ENCODE assay signal across 19 cellular contexts in the genomic region with DNA sequence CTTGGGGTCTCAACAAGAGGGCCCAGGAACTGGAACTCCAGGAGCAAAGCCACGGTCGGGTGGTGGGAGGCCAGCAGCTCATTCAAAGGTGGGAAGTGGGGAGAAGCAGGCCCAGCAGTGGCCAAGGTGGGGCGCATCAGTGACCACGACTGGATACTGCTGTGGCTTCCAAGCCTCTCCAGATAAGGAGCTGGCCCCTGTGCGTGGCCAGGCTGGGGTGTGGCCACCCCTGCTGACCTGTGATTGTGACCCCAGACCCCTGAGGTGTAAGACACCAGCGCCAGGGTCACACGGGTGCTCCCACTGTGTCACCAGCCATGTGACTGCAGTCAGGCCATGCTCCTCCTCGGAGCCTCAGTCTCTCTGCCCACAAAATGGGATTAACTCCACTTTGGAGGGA. TPM values are rescaled to one million over a fixed set of nuclear protein-coding genes. Genes with fewer than 3 reads are reported as not detected.
DNase-seq lines count a peak whose midpoint lies in the region; ATAC-seq and TF ChIP-seq lines count a peak whose summit lies in the region.
"Had no signal": no experiment of that assay in that cellular context is flagged by ENCODE, and none has a peak within 500 bp of the region (broad histone marks: within the 10 kb centered on the region; RNA-seq: fewer than 3 reads in every experiment).

No MANE protein-coding gene starts in this region.

- H3K36me3 ChIP-seq in heart right ventricle (peaks cover 0 to 6% (median 0%) of the 10 kb centered on the region in 9 donors), rectal smooth muscle tissue (ENCODE audit: control insufficient read depth, insufficient read depth, low read length) (no peaks in the 10 kb centered on the region), vagina (no peaks in the 10 kb centered on the region)
- H3K36me3 ChIP-seq in effector memory CD4-positive, alpha-beta T cell (ENCODE audit: control insufficient read depth, insufficient read depth, low read length) = no peaks in the 10 kb centered on the region
- H3K36me3 ChIP-seq: HAP-1 had no signal

- TF ChIP-seq CTCF in heart right ventricle (IDR thresholded peaks at IDR 0.05) (no peak), vagina (IDR thresholded peaks at IDR 0.05) (no peak)

- H3K9ac ChIP-seq in rectal smooth muscle tissue (ENCODE audit: low read length) = no peak overlapping the region

- intact Hi-C loops in heart right ventricle (cut with DNase I) = no loop called here
- intact Hi-C loops in left cardiac atrium (cut with DNase I) = no loop called here
- intact Hi-C loops in vagina (cut with DNase I) = no loop called here

- H3K27ac ChIP-seq in heart right ventricle (peak overlapping the region; percentile 85 to 97 (median 94)), rectal smooth muscle tissue (ENCODE audit: low read depth, low read length) (peak overlapping the region; percentile 94), vagina (peak overlapping the region; percentile 87)
- no peak overlapping the region for H3K27ac ChIP-seq in effector memory CD4-positive, alpha-beta T cell (ENCODE audit: insufficient read depth, low read length, poor library complexity, severe bottlenecking)

- H3K4me3 ChIP-seq in heart right ventricle (no peak overlapping the region), rectal smooth muscle tissue (ENCODE audit: low read length) (no peak overlapping the region), vagina (no peak overlapping the region)
- H3K4me3 ChIP-seq in effector memory CD4-positive, alpha-beta T cell (ENCODE audit: insufficient read depth, low read depth, low read length, poor library complexity, severe bottlenecking) = no peak overlapping the region
- H3K4me3 ChIP-seq: HAP-1 had no signal

- TF ChIP-seq POLR2A in erythroblast (IDR thresholded peaks at IDR 0.05; ENCODE audit: low read length) (no peak), vagina (IDR thresholded peaks at IDR 0.05) (no peak)

- DNase-seq in heart right ventricle = no peak
- no peak for DNase-seq in left cardiac atrium
- DNase-seq in erythroblast (lab: John Stamatoyannopoulos, UW) = peak; percentile 20 to 52
- DNase-seq in vagina (ENCODE audit: extremely low spot score in 2 of 2) = no peak
- DNase-seq in NCI-H1048 (lab: John Stamatoyannopoulos, UW) = no peak
- no peak for DNase-seq in effector memory CD4-positive, alpha-beta T cell
- DNase-seq in HUDEP-2 (lab: John Stamatoyannopoulos, UW; ENCODE audit: unreplicated experiment in 76 of 76) = no peak
- DNase-seq: COR-L47, IMR-90, Kasumi-1, NCI-H1930, NCI-H2171 treated with DMSO at 0.1 percent for 48 hours, NCI-H82, SHP77 treated with DMSO at 0.1 percent for 48 hours had no signal

- no peaks in the 10 kb centered on the region for H3K27me3 ChIP-seq in heart right ventricle
- no peaks in the 10 kb centered on the region for H3K27me3 ChIP-seq in rectal smooth muscle tissue (ENCODE audit: control insufficient read depth, insufficient read depth, low read length)
- no peaks in the 10 kb centered on the region for H3K27me3 ChIP-seq in vagina
- H3K27me3 ChIP-seq in effector memory CD4-positive, alpha-beta T cell (replicated peaks; ENCODE audit: control insufficient read depth, insufficient read depth, low read length, poor library complexity, severe bottlenecking) = no peaks in the 10 kb centered on the region

- ATAC-seq in heart right ventricle (no peak), left cardiac atrium (no peak)
- ATAC-seq: Panc1 had no signal

- H3K4me1 ChIP-seq in heart right ventricle (peaks cover 40 to 98% (median 82%) of the 10 kb centered on the region in 9 donors), rectal smooth muscle tissue (ENCODE audit: control insufficient read depth, insufficient read depth, low read length) (peaks cover 24% of the 10 kb centered on the region), vagina (peaks cover 94% of the 10 kb centered on the region)
- no peaks in the 10 kb centered on the region for H3K4me1 ChIP-seq in effector memory CD4-positive, alpha-beta T cell (ENCODE audit: control insufficient read depth, insufficient read depth, low read length, poor library complexity, severe bottlenecking)

- H3K9me3 ChIP-seq in heart right ventricle (no peaks in the 10 kb centered on the region), vagina (no peaks in the 10 kb centered on the region)
- H3K9me3 ChIP-seq in effector memory CD4-positive, alpha-beta T cell (ENCODE audit: control insufficient read depth, low read length) = no peaks in the 10 kb centered on the region
- H3K9me3 ChIP-seq: HAP-1 had no signal

- 74 to 81% methylated on average over 8 of the region's 8 CpGs for WGBS in heart right ventricle, 2 donors

RNA-seq across cellular contexts. Expression of gene A4GALT, which starts 20.3 kb away (rescaled TPM):
- 100 to 1,000 TPM in 2 of 10 donors, 10 to 100 TPM in 8; 61.4 to 123 (median 80.6) TPM for total RNA-seq in heart right ventricle
- 100 to 1,000 TPM in 1 of 2 donors, 10 to 100 TPM in 1; 95.0 to 167 TPM for polyA plus RNA-seq in heart right ventricle
- 100 to 1,000 TPM in 1 of 2 donors, 10 to 100 TPM in 1; 56.0 to 108 TPM for total RNA-seq in left cardiac atrium
- total RNA-seq in vagina = 35.6 TPM
- polyA plus RNA-seq: CD14-positive monocyte had no signal

RNA-seq across cellular contexts. Expression of gene CYB5R3, which starts 51.2 kb away (rescaled TPM):
- 100 to 1,000 TPM; 261 to 633 (median 312) TPM for total RNA-seq in heart right ventricle
- polyA plus RNA-seq in heart right ventricle = 100 to 1,000 TPM in 1 of 2 donors, 10 to 100 TPM in 1; 91.9 to 303 TPM
- 100 to 1,000 TPM; 295 to 306 TPM for total RNA-seq in left cardiac atrium
- 174 TPM for total RNA-seq in vagina

RNA-seq across cellular contexts. Expression of gene ATP5MGL, which starts 60.0 kb away (rescaled TPM):
- 1 to 10 TPM in 1 of 10 donors, under 1 TPM in 9; 0.32 to 1.2 (median 0.50) TPM for total RNA-seq in heart right ventricle
- polyA plus RNA-seq in heart right ventricle = not detected
- under 1 TPM; 0.42 to 0.77 TPM for total RNA-seq in left cardiac atrium
- total RNA-seq in vagina = not detected
- total RNA-seq: A172 had no signal
- polyA plus RNA-seq: IMR-90 had no signal

Comparison
In these comparisons a context has a peak if more than half of its experiments do, and no peak if none do; other contexts are left out.
1. DNase-seq: peak in erythroblast (2 of 2); none in heart right ventricle (0 of 2), left cardiac atrium (single experiment), vagina (0 of 2), NCI-H1048 (single experiment), effector memory CD4-positive, alpha-beta T cell (0 of 3) and HUDEP-2 (0 of 76).